ENCODE assay signal across 11 cellular contexts in genomic region chr18:61295153-61295552, GRCh38. TPM values are rescaled to one million over a fixed set of nuclear protein-coding genes. Genes with fewer than 3 reads are reported as not detected.
"Had no signal": no experiment of that assay in that cellular context is flagged by ENCODE, and none has a peak within 500 bp of the region (broad histone marks: within the 10 kb centered on the region; RNA-seq: fewer than 3 reads in every experiment).

No MANE protein-coding gene starts in this region.

- H3K4me3 ChIP-seq: GM23248, GM23338, HAP-1 had no signal

- FAIRE-seq: H1, H54 had no signal

- H3K4me2 ChIP-seq: GM23338 had no signal

- H3K9me3 ChIP-seq: HAP-1 had no signal

- H2AFZ ChIP-seq: GM23248, GM23338 had no signal

- ATAC-seq: GM23338, HCT116 had no signal

- H3K36me3 ChIP-seq: HAP-1 had no signal

- DNase-seq: GM23248, GOT3, H7, H9, HCEC 1CT, HFFc6 had no signal

- H3K27ac ChIP-seq: GM23248 had no signal

- H3K9ac ChIP-seq: GM23248 had no signal

- H3K4me1 ChIP-seq: HAP-1 had no signal

RNA-seq across cellular contexts. Expression of gene CDH20, which starts 38.1 kb away (rescaled TPM):
- total RNA-seq: GM23248, H9, HFFc6 had no signal
- polyA plus RNA-seq: GM23248, GM23338 had no signal
